ENCODE assay signal across 10 cellular contexts in the genomic region with DNA sequence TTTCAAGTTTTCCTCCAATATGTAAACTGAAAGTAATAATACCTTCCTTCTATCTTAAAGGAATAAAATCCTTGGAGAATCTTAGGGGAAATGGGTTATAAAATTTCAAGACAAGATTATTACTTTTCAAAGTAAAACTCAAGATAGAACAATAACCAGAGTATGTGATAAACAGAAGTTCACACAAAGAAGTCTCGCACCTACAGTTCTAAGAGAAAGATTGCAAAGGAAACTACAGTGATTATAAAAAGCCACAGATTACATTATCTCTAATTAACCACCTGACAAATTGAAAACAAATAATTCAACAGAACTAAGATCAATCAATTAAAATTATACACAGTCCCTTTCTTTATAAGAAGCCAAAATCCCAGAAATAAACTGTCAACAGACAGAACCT. TPM values are rescaled to one million over a fixed set of nuclear protein-coding genes. Genes with fewer than 3 reads are reported as not detected.
DNase-seq lines count a peak whose midpoint lies in the region; ATAC-seq and TF ChIP-seq lines count a peak whose summit lies in the region.
"Had no signal": no experiment of that assay in that cellular context is flagged by ENCODE, and none has a peak within 500 bp of the region (broad histone marks: within the 10 kb centered on the region; RNA-seq: fewer than 3 reads in every experiment).

No MANE protein-coding gene starts in this region.

- H3K27ac ChIP-seq in left ventricle myocardium inferior (replicated peaks) (peak overlapping the region; percentile 72), adrenal gland (peak overlapping the region in 4 of 5 donors; percentile 37 to 73 (median 65)), uterus (peak overlapping the region; percentile 74 to 84)

- H3K4me1 Mint-ChIP-seq in type B pancreatic cell (ENCODE audit: unreplicated experiment): peaks cover 28% of the 10 kb centered on the region

- DNase-seq in left ventricle myocardium inferior (no peak), Right ventricle myocardium superior (no peak), adrenal gland (no peak), uterus (no peak), GM10266 (ENCODE audit: extremely low spot score) (no peak), type B pancreatic cell (ENCODE audit: extremely low spot score, unreplicated experiment) (no peak)
- DNase-seq: activated CD4-positive, CD25-positive, alpha-beta regulatory T cell had no signal

- WGBS in adrenal gland, 4 donors: 61 to 75% (median 70%) methylated on average over 1 of the region's 1 CpG

- H3K27ac Mint-ChIP-seq in type B pancreatic cell: no peak overlapping the region

- no peaks in the 10 kb centered on the region for H3K27me3 Mint-ChIP-seq in type B pancreatic cell

- H3K4me3 ChIP-seq in left ventricle myocardium inferior (peak overlapping the region; percentile 54), adrenal gland (peak overlapping the region in 1 of 4 donors; percentile 52), mucosa of stomach (ENCODE audit: low read length) (no peak overlapping the region), uterus (no peak overlapping the region)

- H3K4me3 Mint-ChIP-seq in type B pancreatic cell: no peak overlapping the region

- TF ChIP-seq CTCF in left ventricle myocardium inferior (IDR thresholded peaks at IDR 0.05; ENCODE audit: borderline replicate concordance): no peak
- no peak for TF ChIP-seq CTCF in adrenal gland (IDR thresholded peaks at IDR 0.05)
- TF ChIP-seq CTCF in uterus (IDR thresholded peaks at IDR 0.05): no peak
- no peak for TF ChIP-seq CTCF in GM10266 (IDR thresholded peaks at IDR 0.05; ENCODE audit: control insufficient read depth, insufficient read depth, low read depth, missing control alignments)
- no peak for TF ChIP-seq CTCF in type B pancreatic cell (conservative IDR thresholded peaks at IDR 0.05)

- H3K9me3 Mint-ChIP-seq in type B pancreatic cell: no peaks in the 10 kb centered on the region
- H3K9me3 Mint-ChIP-seq: nephron had no signal

- H3K27me3 ChIP-seq in left ventricle myocardium inferior (ENCODE audit: low read depth) (no peaks in the 10 kb centered on the region), adrenal gland (no peaks in the 10 kb centered on the region), mucosa of stomach (ENCODE audit: control insufficient read depth, insufficient read depth, low read length) (no peaks in the 10 kb centered on the region), uterus (no peaks in the 10 kb centered on the region)

- no peaks in the 10 kb centered on the region for H3K9me3 ChIP-seq in left ventricle myocardium inferior (replicated peaks)
- H3K9me3 ChIP-seq in adrenal gland (replicated peaks in 1 of 3): no peaks in the 10 kb centered on the region
- no peaks in the 10 kb centered on the region for H3K9me3 ChIP-seq in mucosa of stomach (ENCODE audit: control insufficient read depth, low read length)
- no peaks in the 10 kb centered on the region for H3K9me3 ChIP-seq in uterus

- H3K36me3 ChIP-seq in left ventricle myocardium inferior: no peaks in the 10 kb centered on the region
- H3K36me3 ChIP-seq in adrenal gland (replicated peaks in 1 of 2): no peaks in the 10 kb centered on the region
- H3K36me3 ChIP-seq in mucosa of stomach (ENCODE audit: control insufficient read depth, insufficient read depth, low read length): no peaks in the 10 kb centered on the region
- H3K36me3 ChIP-seq in uterus: no peaks in the 10 kb centered on the region

- H3K36me3 Mint-ChIP-seq in type B pancreatic cell: no peaks in the 10 kb centered on the region

- no peak for ATAC-seq in Right ventricle myocardium superior (ENCODE audit: poor library complexity)
- ATAC-seq in GM18505 (IDR thresholded peaks at IDR 0.05; ENCODE audit: unreplicated experiment): no peak

- H3K4me1 ChIP-seq in left ventricle myocardium inferior: peaks cover 54% of the 10 kb centered on the region
- peaks cover 18 to 54% of the 10 kb centered on the region in 2 donors for H3K4me1 ChIP-seq in adrenal gland (replicated peaks in 1 of 2)
- H3K4me1 ChIP-seq in mucosa of stomach (ENCODE audit: control insufficient read depth, insufficient read depth, low read length): peaks cover 24% of the 10 kb centered on the region
- H3K4me1 ChIP-seq in uterus: peaks cover 7 to 10% of the 10 kb centered on the region in 2 donors

- peak overlapping the region; percentile 76 for H3K9ac ChIP-seq in mucosa of stomach (ENCODE audit: low read length)

- TF ChIP-seq POLR2A in adrenal gland (IDR thresholded peaks at IDR 0.05): no peak
- TF ChIP-seq POLR2A in uterus (IDR thresholded peaks at IDR 0.05): no peak
- no peak for TF ChIP-seq POLR2A in GM18505 (IDR thresholded peaks at IDR 0.05; ENCODE audit: borderline replicate concordance, extremely low read depth, insufficient read depth, insufficient read length)

- intact Hi-C loops in left ventricle myocardium inferior (cut with micrococcal nuclease): no loop called here
- intact Hi-C loops in Right ventricle myocardium superior (cut with DNase I): no loop called here
- intact Hi-C loops in adrenal gland (cut with DNase I): loop anchor here in 1 of 2 donors (2.0 kb wide), 1 partner anchor 17 kb away; no protein-coding TSS in a partner anchor
- intact Hi-C loops in uterus (cut with DNase I; ENCODE audit: low total_unique reads): no loop called here

RNA-seq across cellular contexts. Expression of a gene that starts 34.0 kb away (rescaled TPM):
- total RNA-seq in left ventricle myocardium inferior (14.2 TPM), Right ventricle myocardium superior (12.3 TPM), adrenal gland (10 to 100 TPM; 40.4 to 73.3 (median 59.7) TPM), uterus (10 to 100 TPM; 22.6 to 55.3 (median 41.4) TPM), type B pancreatic cell (ENCODE audit: low replicate concordance) (34.5 and 38.8 TPM in 2 replicates)
- polyA plus RNA-seq in adrenal gland: 10 to 100 TPM; 16.2 to 22.8 (median 17.7) TPM

RNA-seq across cellular contexts. Expression of a gene that starts 57.2 kb away (rescaled TPM):
- total RNA-seq in left ventricle myocardium inferior (4.8 TPM), Right ventricle myocardium superior (1.9 TPM), adrenal gland (1 to 10 TPM; 4.5 to 7.4 (median 6.0) TPM), uterus (1 to 10 TPM in 3 of 4 donors, under 1 TPM in 1; 0.77 to 5.0 (median 2.8) TPM), type B pancreatic cell (ENCODE audit: low replicate concordance) (8.5 and 8.7 TPM in 2 replicates)
- 1 to 10 TPM; 1.5 to 6.9 (median 3.0) TPM for polyA plus RNA-seq in adrenal gland

RNA-seq across cellular contexts. Expression of a gene that starts 57.5 kb away (rescaled TPM):
- total RNA-seq in left ventricle myocardium inferior (42.1 TPM), Right ventricle myocardium superior (37.4 TPM), adrenal gland (100 to 1,000 TPM in 5 of 8 donors, 10 to 100 TPM in 3; 68.9 to 177 (median 108) TPM), uterus (100 to 1,000 TPM in 1 of 4 donors, 10 to 100 TPM in 3; 51.8 to 102 (median 68.3) TPM), type B pancreatic cell (ENCODE audit: low replicate concordance) (67.3 and 67.7 TPM in 2 replicates)
- 10 to 100 TPM; 31.0 to 62.9 (median 57.0) TPM for polyA plus RNA-seq in adrenal gland
